In the genomic region with DNA sequence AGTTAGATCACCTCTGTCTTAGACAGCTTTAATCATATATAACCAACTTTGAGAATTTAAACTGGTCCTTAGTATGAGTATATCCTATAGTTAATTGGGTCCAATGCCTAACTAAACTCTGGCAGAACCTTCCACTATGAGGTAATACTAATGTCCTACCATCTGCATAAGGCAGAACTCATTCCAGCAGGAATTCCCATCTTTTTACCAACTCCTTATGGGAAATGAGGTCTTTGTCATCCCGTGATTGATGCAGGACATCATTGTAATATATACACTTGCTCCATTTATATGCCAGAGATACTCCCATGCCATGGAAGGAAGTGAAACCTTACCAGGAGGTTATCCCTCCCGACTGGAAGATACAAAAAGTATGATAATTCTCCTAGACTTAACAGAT, we compare ENCODE assay signal across 2 cellular contexts.
TF ChIP-seq lines count a peak whose summit lies in the region.

No MANE protein-coding gene starts in this region.

TF ChIP-seq in GM12891, 5 proteins besides CTCF, POLR2A, EP300 and RAD21:
- TF ChIP-seq SPI1 (IDR thresholded peaks at IDR 0.05; ENCODE audit: low read depth, low read length): peak; percentile 22; the same call in 1 of the 2 replicates
- no peak for TF ChIP-seq TAF1 (IDR thresholded peaks at IDR 0.05; ENCODE audit: low read depth, low read length)

TF ChIP-seq in IMR-90, 13 proteins besides CTCF, POLR2A, EP300 and RAD21:
- TF ChIP-seq MXI1 (IDR thresholded peaks at IDR 0.05; ENCODE audit: borderline replicate concordance, low read depth, low read length) (no peak), RCOR1 (IDR thresholded peaks at IDR 0.05; ENCODE audit: insufficient replicate concordance, low read length) (no peak), MAZ (IDR thresholded peaks at IDR 0.05; ENCODE audit: borderline replicate concordance, low read depth, low read length) (no peak), FOS (IDR thresholded peaks at IDR 0.05; ENCODE audit: low read depth, low read length) (no peak), SMC3 (IDR thresholded peaks at IDR 0.05; ENCODE audit: low read depth, low read length) (no peak), CHD1 (IDR thresholded peaks at IDR 0.05; ENCODE audit: low read depth, low read length) (no peak), CEBPB (IDR thresholded peaks at IDR 0.05; ENCODE audit: low read depth, low read length) (no peak)
